In genomic region chr12:108560752-108561719, GRCh38 we compare ENCODE assay signal across 8 cellular contexts. TPM values are rescaled to one million over a fixed set of nuclear protein-coding genes. Genes with fewer than 3 reads are reported as not detected.
DNase-seq lines count a peak whose midpoint lies in the region; ATAC-seq, FAIRE-seq and TF ChIP-seq lines count a peak whose summit lies in the region.

Gene SART3 (minus strand): TSS chr12:108561173. CDS start chr12:108561154, 19 bp downstream.

- no peak for TF ChIP-seq CTCF in OCI-LY3 (IDR thresholded peaks at IDR 0.05; ENCODE audit: low read depth, low read length)
- TF ChIP-seq CTCF in endothelial cell of umbilical vein (IDR thresholded peaks at IDR 0.05; ENCODE audit: extremely low read depth in 1 of 2, insufficient read depth in 1 of 2, low read depth in 1 of 2, low read length in 2 of 2) = no peak
- no peak for TF ChIP-seq CTCF in mesothelial cell of epicardium (IDR thresholded peaks at IDR 0.05; ENCODE audit: unreplicated experiment)

- H3K79me2 ChIP-seq in OCI-LY3 (ENCODE audit: low read length) (peaks cover 81% of the 10 kb centered on the region), endothelial cell of umbilical vein (ENCODE audit: control insufficient read depth, insufficient read depth, low read length) (peaks cover 50% of the 10 kb centered on the region)

- H3K4me2 ChIP-seq in OCI-LY3 (ENCODE audit: low read length) (peak within 1 kb of the TSS; percentile 80), endothelial cell of umbilical vein (ENCODE audit: insufficient read depth, low read length) (peak within 1 kb of the TSS; percentile 97)

- peak within 1 kb of the TSS; percentile 96 for H3K9ac ChIP-seq in HUES64 (ENCODE audit: low read depth, low read length)
- H3K9ac ChIP-seq in OCI-LY3 (ENCODE audit: low read length) = peak within 1 kb of the TSS; percentile 92
- peak within 1 kb of the TSS; percentile 74 for H3K9ac ChIP-seq in endothelial cell of umbilical vein (replicated peaks; ENCODE audit: extremely low read depth, insufficient read depth, low read length)

- peaks cover 4% of the 10 kb centered on the region; the same call in 1 of the 2 replicates for H3K4me1 ChIP-seq in HUES64 (ENCODE audit: insufficient read depth, low read length)
- peaks cover 36% of the 10 kb centered on the region for H3K4me1 ChIP-seq in OCI-LY3 (ENCODE audit: low read length)
- peaks cover 30% of the 10 kb centered on the region for H3K4me1 ChIP-seq in endothelial cell of umbilical vein (ENCODE audit: control insufficient read depth, extremely low read depth, insufficient read depth, low read length)

- H3K27me3 ChIP-seq in HUES64 (ENCODE audit: insufficient read depth, low read length) (no peaks in the 10 kb centered on the region), OCI-LY3 (ENCODE audit: low read depth, low read length) (no peaks in the 10 kb centered on the region), endothelial cell of umbilical vein (ENCODE audit: control insufficient read depth in 2 of 2, insufficient read depth in 2 of 2, low read length in 2 of 2) (no peaks in the 10 kb centered on the region)

- peaks cover 37% of the 10 kb centered on the region for H4K20me1 ChIP-seq in OCI-LY3 (ENCODE audit: insufficient read depth, low read length)
- no peaks in the 10 kb centered on the region for H4K20me1 ChIP-seq in endothelial cell of umbilical vein (replicated peaks; ENCODE audit: control insufficient read depth, extremely low read depth, insufficient read depth, low read length)

- FAIRE-seq in endothelial cell of umbilical vein (lab: Jason Lieb, UNC) = peak; percentile 95

- peak; percentile 57 for TF ChIP-seq POLR2A in endothelial cell of umbilical vein (IDR thresholded peaks at IDR 0.05; ENCODE audit: low read depth, low read length)

- in situ Hi-C loops in Caki2 (cut with HindIII; ENCODE audit: low pct_unique_long_range_greater_than_20kb, low sequenced_read_pairs) = no loop called here

- POLR2A ChIA-PET in endothelial cell of umbilical vein (lab: Charles Lee) = interaction anchor here (1.2 kb wide), 1 partner anchor 292 kb away, joined by 3 read pairs; no protein-coding TSS in a partner anchor

- no peaks in the 10 kb centered on the region for H3K27me3 Mint-ChIP-seq in mesothelial cell of epicardium (ENCODE audit: low read depth)

- no TSS peak for BruUV-seq in endothelial cell of umbilical vein (replicated peaks; lab: Mats Ljungman, UMichigan)

- peaks cover 39% of the 10 kb centered on the region for H3K4me1 Mint-ChIP-seq in mesothelial cell of epicardium

- WGBS in HUES64 = under 1% methylated on average over 57 of the region's 57 CpGs

- intact Hi-C loops in endothelial cell of umbilical vein (cut with micrococcal nuclease) = loop anchor here (1.0 to 5.0 kb wide), 3 partner anchors 46 to 551 kb away; partner anchors contain the start of genes FICD and USP30

- no peaks in the 10 kb centered on the region for H3K9me1 ChIP-seq in endothelial cell of umbilical vein (replicated peaks; ENCODE audit: control insufficient read depth, extremely low read depth, insufficient read depth, low read length)

- H3K27ac Mint-ChIP-seq in mesothelial cell of epicardium = peak within 1 kb of the TSS; percentile 100

- CTCF ChIA-PET in endothelial cell of umbilical vein (lab: Charles Lee) = interaction anchor here (0.8 to 2.2 kb wide), 6 partner anchors 8 to 551 kb away, joined by 3 to 17 read pairs (median 4); no protein-coding TSS in a partner anchor

- peak; percentile 88 for DNase-seq in Caki2 (ENCODE audit: low read depth)
- peak; percentile 87 for DNase-seq in activated CD8-positive, alpha-beta memory T cell treated with anti-CD3 and anti-CD28 coated beads, Interleukin-2, amount 50 U/mL, for 48 hours
- peak; percentile 96 for DNase-seq in endothelial cell of umbilical vein (ENCODE audit: low read depth, low spot score)
- peak in 1 of 2 experiments; percentile 76 for DNase-seq in mesothelial cell of epicardium (ENCODE audit: low spot score in 2 of 2, unreplicated experiment in 2 of 2)
- peak; percentile 59 to 69 for DNase-seq in stimulated activated CD8-positive, alpha-beta memory T cell treated with anti-CD3 and anti-CD28 coated beads, Interleukin-15, amount 100 ng/mL, for 4 hours (ENCODE audit: low read depth in 2 of 2)

- H3K4me3 Mint-ChIP-seq in mesothelial cell of epicardium = peak within 1 kb of the TSS; percentile 100

- H3K36me3 ChIP-seq in HUES64 (ENCODE audit: insufficient read depth, low read length) (peaks cover 46% of the 10 kb centered on the region), OCI-LY3 (replicated peaks; ENCODE audit: low read depth, low read length) (peaks cover 31% of the 10 kb centered on the region), endothelial cell of umbilical vein (ENCODE audit: control insufficient read depth in 2 of 2, extremely low read depth in 1 of 2, insufficient read depth in 2 of 2, low read length in 2 of 2) (peaks cover 0 to 8% of the 10 kb centered on the region in 2 experiments)

- H3K4me3 ChIP-seq in HUES64 (ENCODE audit: low read length) (peak within 1 kb of the TSS; percentile 89), OCI-LY3 (ENCODE audit: low read length) (peak within 1 kb of the TSS; percentile 91), endothelial cell of umbilical vein (replicated peaks in 1 of 3; ENCODE audit: insufficient read depth in 1 of 3, low read depth in 1 of 3, low read length in 3 of 3) (peak within 1 kb of the TSS; percentile 45 to 95 (median 86))

- H3K36me3 Mint-ChIP-seq in mesothelial cell of epicardium = peaks cover 6% of the 10 kb centered on the region

- dilution Hi-C loops in endothelial cell of umbilical vein (cut with MboI; ENCODE audit: extremely low pct_ligation_motif_present, low sequenced_read_pairs) = no loop called here

- H2AFZ ChIP-seq in OCI-LY3 (ENCODE audit: low read depth, low read length) (peak within 1 kb of the TSS; percentile 73), endothelial cell of umbilical vein (ENCODE audit: low read depth, low read length) (peak within 1 kb of the TSS; percentile 60)

- peak within 1 kb of the TSS; percentile 95 for H3K27ac ChIP-seq in HUES64 (ENCODE audit: low read depth, low read length)
- H3K27ac ChIP-seq in OCI-LY3 (ENCODE audit: low read length) = peak within 1 kb of the TSS; percentile 89
- H3K27ac ChIP-seq in endothelial cell of umbilical vein (ENCODE audit: insufficient read depth, low read depth, low read length) = peak within 1 kb of the TSS; percentile 83

- H3K9me3 Mint-ChIP-seq in mesothelial cell of epicardium = no peaks in the 10 kb centered on the region

- ATAC-seq in GM21390 (IDR thresholded peaks at IDR 0.05; ENCODE audit: unreplicated experiment) = peak; percentile 34

- H3K9me3 ChIP-seq in HUES64 (ENCODE audit: insufficient read depth, low read depth, low read length) (no peaks in the 10 kb centered on the region), OCI-LY3 (ENCODE audit: insufficient read depth, low read length) (no peaks in the 10 kb centered on the region), endothelial cell of umbilical vein (replicated peaks; ENCODE audit: control insufficient read depth, insufficient read depth, low read length) (no peaks in the 10 kb centered on the region)

TF ChIP-seq in endothelial cell of umbilical vein, 7 proteins besides CTCF, POLR2A, EP300 and RAD21:
- TF ChIP-seq MAX (IDR thresholded peaks at IDR 0.05; ENCODE audit: insufficient read depth, insufficient read length) (no peak), JUN (IDR thresholded peaks at IDR 0.05; ENCODE audit: borderline replicate concordance, insufficient read depth, insufficient read length, low read depth) (peak; percentile 9), MYC (IDR thresholded peaks at IDR 0.05; ENCODE audit: low read depth, low read length) (no peak), GATA2 (IDR thresholded peaks at IDR 0.05; ENCODE audit: insufficient read depth, insufficient read length, low read depth, low read length) (no peak), POLR2AphosphoS5 (IDR thresholded peaks at IDR 0.05; ENCODE audit: insufficient read depth, low read depth, low read length) (peak; percentile 29), FOS (IDR thresholded peaks at IDR 0.05; ENCODE audit: borderline replicate concordance, insufficient read depth, low read length) (no peak), EZH2 (IDR thresholded peaks at IDR 0.05; ENCODE audit: borderline replicate concordance, low read depth, low read length, severe bottlenecking) (no peak)

RNA-seq across cellular contexts. Expression of gene SART3, which starts in this region (rescaled TPM):
- 19.5 and 26.7 TPM in 2 replicates for total RNA-seq in Caki2 (2014; rRNA removed; shearing (Covaris generic); ENCODE audit: low replicate concordance)
- 55.9 TPM for polyA plus RNA-seq in HUES64 (2013, experiment 1 of 2)
- 51.0 TPM for polyA plus RNA-seq in HUES64 (2013, experiment 2 of 2)
- 48.1 and 50.7 TPM in 2 replicates for total RNA-seq in endothelial cell of umbilical vein
- polyA plus RNA-seq in endothelial cell of umbilical vein = 6.7 and 13.9 TPM in 2 replicates
- 15.8 and 16.0 TPM in 2 replicates for polyA plus RNA-seq in endothelial cell of umbilical vein (2011; cell fraction: cytosol; rRNA removed)
- 63.9 and 70.1 TPM in 2 replicates for polyA plus RNA-seq in endothelial cell of umbilical vein (2011; cell fraction: nucleus; rRNA removed)
- polyA plus RNA-seq in endothelial cell of umbilical vein (2012) = 35.0 and 37.2 TPM in 2 replicates
- 45.0 and 49.8 TPM in 2 replicates for polyA minus RNA-seq in endothelial cell of umbilical vein
- 16.8 TPM for polyA minus RNA-seq in endothelial cell of umbilical vein (2011; cell fraction: cytosol; rRNA and poly(A)+ RNA removed)
- polyA minus RNA-seq in endothelial cell of umbilical vein (2011; cell fraction: nucleus; rRNA and poly(A)+ RNA removed) = 112 and 125 TPM in 2 replicates
- total RNA-seq in mesothelial cell of epicardium = 77.7 to 82.5 TPM (median 77.7 TPM) in 3 replicates
